1 cellular context compared by ENCODE assay signal in genomic region chr22:37967637-37968451, GRCh38.
TF ChIP-seq lines count a peak whose summit lies in the region.

No MANE protein-coding gene starts in this region.

TF ChIP-seq in HepG2, 621 proteins besides CTCF, POLR2A, EP300 and RAD21:
- TF ChIP-seq ARHGAP35 (CRISPR knock-in tag; IDR thresholded peaks at IDR 0.05; ENCODE audit: borderline replicate concordance): no peak
- no peak for TF ChIP-seq ZGPAT (CRISPR knock-in tag; IDR thresholded peaks at IDR 0.05)
- no peak for TF ChIP-seq FIP1L1 (IDR thresholded peaks at IDR 0.05; ENCODE audit: borderline replicate concordance, insufficient read depth, low read depth, low read length)
- no peak for TF ChIP-seq SPEN (CRISPR knock-in tag; IDR thresholded peaks at IDR 0.05; ENCODE audit: low read depth)
- no peak for TF ChIP-seq TIGD3 (CRISPR knock-in tag; IDR thresholded peaks at IDR 0.05; ENCODE audit: borderline replicate concordance)
- peak; percentile 14 for TF ChIP-seq AGO2 (optimal IDR thresholded peaks at IDR 0.05; ENCODE audit: low read depth, low read length)
- TF ChIP-seq ZNF543 (CRISPR knock-in tag; IDR thresholded peaks at IDR 0.05): 0 out of 2 replicates have a peak, but pooled peaks have one; percentile 9
- 0 out of 2 replicates have a peak, but pooled peaks have one; percentile 18 for TF ChIP-seq PATZ1 (CRISPR knock-in tag; IDR thresholded peaks at IDR 0.05)
